ENCODE assay signal across 12 cellular contexts in genomic region chr16:58425245-58425644, GRCh38.
"Had no signal": no experiment of that assay in that cellular context is flagged by ENCODE, and none has a peak within 500 bp of the region (broad histone marks: within the 10 kb centered on the region; RNA-seq: fewer than 3 reads in every experiment).

No MANE protein-coding gene starts in this region.

- DNase-seq: activated CD4-positive, alpha-beta T cell treated with anti-CD3 and anti-CD28 coated beads, Interleukin-2, amount 50 U/mL, for 1 hour; activated gamma-delta T cell treated with Interleukin-2 at 50 U/mL for 16 hours; activated T-cell treated with anti-CD3 and anti-CD28 coated beads, Interleukin-2, amount 50 U/mL, for 1 hour; dermis blood vessel endothelial cell; endodermal cell; spleen; stimulated activated CD4-positive, alpha-beta T cell treated with anti-CD3 and anti-CD28 coated beads, Interleukin-1b, Interleukin-23, amount 100 ng/mL, for 48 hours; stimulated activated naive B cell treated with anti-CD40 and anti-IgM and Interleukin-4, amounts not matched to agents 10 μg/mL and 1 μg/mL and 100 μg/mL, for 72 hours had no signal

- H3K4me3 ChIP-seq: cardiac muscle cell, prostate gland, spleen, suprapubic skin had no signal

- H3K36me3 ChIP-seq: cardiac muscle cell, prostate gland, spleen, suprapubic skin had no signal

- H3K27ac ChIP-seq: cardiac muscle cell, prostate gland, suprapubic skin had no signal

- H3K9me3 ChIP-seq: prostate gland, spleen, suprapubic skin had no signal

- H3K27ac Mint-ChIP-seq: endodermal cell, nephron had no signal

- H3K36me3 Mint-ChIP-seq: stimulated activated naive B cell treated with anti-CD40 and anti-IgM and Interleukin-4, amounts not matched to agents 10 μg/mL and 1 μg/mL and 100 μg/mL, for 72 hours had no signal

- H3K4me1 Mint-ChIP-seq: nephron had no signal

- H3K9me3 Mint-ChIP-seq: nephron had no signal

- H3K27me3 ChIP-seq: cardiac muscle cell, suprapubic skin had no signal

- H3K4me3 Mint-ChIP-seq: endodermal cell, nephron had no signal
